30 cellular contexts compared by ENCODE assay signal in genomic region chr10:91313-91712, GRCh38. TPM values are rescaled to one million over a fixed set of nuclear protein-coding genes. Genes with fewer than 3 reads are reported as not detected.
"Had no signal": no experiment of that assay in that cellular context is flagged by ENCODE, and none has a peak within 500 bp of the region (broad histone marks: within the 10 kb centered on the region; RNA-seq: fewer than 3 reads in every experiment).

No MANE protein-coding gene starts in this region.

- H2AFZ ChIP-seq: hepatocyte, neural progenitor cell had no signal

- H3K27ac ChIP-seq: epithelial cell of prostate, esophagus squamous epithelium, gastroesophageal sphincter, hepatocyte, neural progenitor cell, prostate gland, spleen, testis, transverse colon had no signal

- ATAC-seq: effector memory CD8-positive, alpha-beta T cell; gastroesophageal sphincter; left lobe of liver; natural killer cell treated with Interleukin-12 subunit alpha and Interleukin-12 subunit beta and Interleukin-15 and Interleukin-18, amount 100 ng/mL, for 72 hours; sciatic nerve; stimulated activated memory B cell treated with anti-CD40 and anti-IgM and Interleukin-4, amounts not matched to agents 10 μg/mL and 1 μg/mL and 100 μg/mL, for 72 hours; stimulated activated naive CD8-positive, alpha-beta T cell treated with anti-CD3 and anti-CD28 coated beads, Interleukin-15, amount 100 ng/mL, for 72 hours had no signal

- H3K4me1 ChIP-seq: gastroesophageal sphincter, neural progenitor cell, prostate gland, spleen, testis, transverse colon had no signal

- H3K4me3 ChIP-seq: esophagus squamous epithelium, gastroesophageal sphincter, hepatocyte, lung, neural progenitor cell, pancreas, prostate gland, spleen, testis, transverse colon had no signal

- H3K27me3 ChIP-seq: gastroesophageal sphincter, hepatocyte, neural progenitor cell, pancreas, testis, transverse colon had no signal

- H3K4me2 ChIP-seq: hepatocyte, neural progenitor cell had no signal

- H3K36me3 ChIP-seq: esophagus squamous epithelium, gastroesophageal sphincter, neural progenitor cell, pancreas, prostate gland, spleen, transverse colon had no signal

- H3K9me3 ChIP-seq: pancreas, prostate gland, testis had no signal

- H3K9ac ChIP-seq: neural progenitor cell had no signal

- DNase-seq: cerebellar nuclear complex; effector memory CD8-positive, alpha-beta T cell; esophagus squamous epithelium; foreskin fibroblast; glutamatergic neuron; mesenchymal stem cell; midbrain; occipital lobe; pancreas; spleen; stimulated activated CD4-positive, alpha-beta T cell treated with anti-CD3 and anti-CD28 coated beads, Interleukin-15, amount 100 ng/mL, for 24 hours; stimulated activated CD4-positive, alpha-beta T cell treated with anti-CD3 and anti-CD28 coated beads, Interleukin-1b, Interleukin-23, amount 100 ng/mL, for 48 hours; stimulated activated CD4-positive, alpha-beta T cell treated with anti-CD3 and anti-CD28 coated beads, Interleukin-4, amount 100 ng/mL, for 24 hours; stimulated activated naive CD8-positive, alpha-beta T cell treated with anti-CD3 and anti-CD28 coated beads, Interleukin-15, amount 100 ng/mL, for 72 hours; testis; transverse colon had no signal

RNA-seq across cellular contexts. Expression of gene TUBB8, which starts 42.2 kb away (rescaled TPM):
- total RNA-seq: esophagus squamous epithelium; gastroesophageal sphincter; kidney epithelial cell; left lobe of liver; natural killer cell treated with Interleukin-12 subunit alpha and Interleukin-12 subunit beta and Interleukin-15 and Interleukin-18, amount 100 ng/mL, for 72 hours; occipital lobe; prostate gland; renal cortical epithelial cell; sciatic nerve; skeletal muscle tissue; subcutaneous adipose tissue had no signal
